10 cellular contexts compared by ENCODE assay signal in the genomic region with DNA sequence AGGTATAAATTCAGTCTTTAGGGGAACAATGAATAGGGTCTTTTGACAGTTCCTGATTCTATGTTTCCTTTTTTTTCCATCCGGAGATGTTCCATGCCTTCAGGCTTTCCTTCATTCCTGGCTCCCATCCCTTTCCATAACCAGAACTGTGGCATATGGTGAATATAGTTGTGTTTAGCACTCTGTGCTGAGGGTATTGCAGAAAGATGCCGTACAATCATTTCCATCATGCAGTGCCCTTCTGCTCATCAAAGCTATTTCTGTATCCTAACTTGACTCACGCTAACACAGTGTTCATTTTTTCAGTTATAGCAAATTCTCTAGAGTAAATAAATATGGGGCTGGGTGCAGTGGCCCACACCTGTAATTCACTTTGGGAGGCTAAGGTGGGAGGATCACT.
DNase-seq lines count a peak whose midpoint lies in the region; ATAC-seq and TF ChIP-seq lines count a peak whose summit lies in the region.
"Had no signal": no experiment of that assay in that cellular context is flagged by ENCODE, and none has a peak within 500 bp of the region (broad histone marks: within the 10 kb centered on the region; RNA-seq: fewer than 3 reads in every experiment).

No MANE protein-coding gene starts in this region.

- BruUV-seq in MCF 10A (replicated peaks; lab: Mats Ljungman, UMichigan): no TSS peak

- H3K4me3 ChIP-seq in heart right ventricle (no peak overlapping the region), endodermal cell (ENCODE audit: low read length) (no peak overlapping the region)
- H3K4me3 ChIP-seq: thyroid gland had no signal

- peak overlapping the region in 8 of 10 donors; percentile 7 to 89 (median 70) for H3K27ac ChIP-seq in heart right ventricle
- no peak overlapping the region for H3K27ac ChIP-seq in endodermal cell (ENCODE audit: low read depth, low read length)
- H3K27ac ChIP-seq: thyroid gland had no signal

- H3K4me1 Mint-ChIP-seq in activated T-helper 17 cell treated with anti-CD3 and anti-CD28 coated beads, Interleukin-2, amount 50 U/mL, for 72 hours: peaks cover 58% of the 10 kb centered on the region
- H3K4me1 Mint-ChIP-seq in memory B cell (peaks cover 58% of the 10 kb centered on the region), MCF 10A (ENCODE audit: insufficient read depth, unreplicated experiment) (peaks cover 42% of the 10 kb centered on the region), endodermal cell (peaks cover 34% of the 10 kb centered on the region)

- no peak for TF ChIP-seq CTCF in heart right ventricle (IDR thresholded peaks at IDR 0.05)
- no peak for TF ChIP-seq CTCF in MCF 10A (IDR thresholded peaks at IDR 0.05; ENCODE audit: unreplicated experiment)
- TF ChIP-seq CTCF in endodermal cell (conservative IDR thresholded peaks at IDR 0.05): no peak

- DNase-seq in heart right ventricle: no peak
- DNase-seq in Right ventricle myocardium superior: no peak
- no peak for DNase-seq in memory B cell (ENCODE audit: low spot score in 2 of 2)
- DNase-seq in MCF 10A (ENCODE audit: unreplicated experiment): no peak
- DNase-seq in endodermal cell: no peak
- DNase-seq: posterior cingulate gyrus, thyroid gland had no signal

- no peak overlapping the region for H3K9ac ChIP-seq in endodermal cell (ENCODE audit: extremely low read depth, low read length, poor library complexity, severe bottlenecking)

- H3K27me3 ChIP-seq in heart right ventricle (no peaks in the 10 kb centered on the region), endodermal cell (ENCODE audit: control insufficient read depth, insufficient read depth, low read length, poor library complexity, severe bottlenecking) (no peaks in the 10 kb centered on the region)
- H3K27me3 ChIP-seq: thyroid gland had no signal

- peaks cover 0 to 38% (median 0%) of the 10 kb centered on the region in 9 donors for H3K36me3 ChIP-seq in heart right ventricle
- H3K36me3 ChIP-seq in endodermal cell (ENCODE audit: control insufficient read depth, insufficient read depth, low read length): peaks cover 13% of the 10 kb centered on the region
- H3K36me3 ChIP-seq: thyroid gland had no signal

- no peaks in the 10 kb centered on the region for H3K36me3 Mint-ChIP-seq in activated T-helper 17 cell treated with anti-CD3 and anti-CD28 coated beads, Interleukin-2, amount 50 U/mL, for 72 hours (ENCODE audit: low read depth)
- H3K36me3 Mint-ChIP-seq in memory B cell (peaks cover 11% of the 10 kb centered on the region), MCF 10A (ENCODE audit: insufficient read depth, unreplicated experiment) (peaks cover 25% of the 10 kb centered on the region), endodermal cell (ENCODE audit: low read depth) (peaks cover 6% of the 10 kb centered on the region)

- peak overlapping the region; percentile 82 for H3K4me3 Mint-ChIP-seq in activated T-helper 17 cell treated with anti-CD3 and anti-CD28 coated beads, Interleukin-2, amount 50 U/mL, for 72 hours
- H3K4me3 Mint-ChIP-seq in memory B cell (peak overlapping the region; percentile 25), MCF 10A (ENCODE audit: unreplicated experiment) (no peak overlapping the region), endodermal cell (no peak overlapping the region)

- peaks cover 44 to 99% (median 85%) of the 10 kb centered on the region in 9 donors for H3K4me1 ChIP-seq in heart right ventricle
- H3K4me1 ChIP-seq in endodermal cell (ENCODE audit: control insufficient read depth, insufficient read depth, low read length): peaks cover 6% of the 10 kb centered on the region

- WGBS in heart right ventricle, 2 donors: 68 to 75% methylated on average over 3 of the region's 3 CpGs
- 87% methylated on average over 3 of the region's 3 CpGs; no CpG with 5 or more reads in 1 of the 2 experiments for WGBS in endodermal cell (ENCODE audit: insufficient coverage in 1 of 2, insufficient read length in 1 of 2), 2 experiments

- no peaks in the 10 kb centered on the region for H3K27me3 Mint-ChIP-seq in activated T-helper 17 cell treated with anti-CD3 and anti-CD28 coated beads, Interleukin-2, amount 50 U/mL, for 72 hours
- H3K27me3 Mint-ChIP-seq in memory B cell (no peaks in the 10 kb centered on the region), MCF 10A (ENCODE audit: insufficient read depth, unreplicated experiment) (no peaks in the 10 kb centered on the region), endodermal cell (ENCODE audit: insufficient read depth) (no peaks in the 10 kb centered on the region)

- POLR2A ChIA-PET in MCF 10A (lab: Yijun Ruan, JAX): interaction anchor here (0.7 to 4.0 kb wide), 5 partner anchors 9 to 63 kb away, joined by 3 to 42 read pairs (median 4); no protein-coding TSS in a partner anchor

- no peaks in the 10 kb centered on the region for H3K9me3 ChIP-seq in heart right ventricle
- H3K9me3 ChIP-seq in endodermal cell (ENCODE audit: control insufficient read depth, low read length): no peaks in the 10 kb centered on the region
- H3K9me3 ChIP-seq: thyroid gland had no signal

- H3K9me3 Mint-ChIP-seq in activated T-helper 17 cell treated with anti-CD3 and anti-CD28 coated beads, Interleukin-2, amount 50 U/mL, for 72 hours: no peaks in the 10 kb centered on the region
- no peaks in the 10 kb centered on the region for H3K9me3 Mint-ChIP-seq in memory B cell
- no peaks in the 10 kb centered on the region for H3K9me3 Mint-ChIP-seq in MCF 10A (ENCODE audit: unreplicated experiment)
- no peaks in the 10 kb centered on the region for H3K9me3 Mint-ChIP-seq in endodermal cell

- peak overlapping the region; percentile 70 for H3K27ac Mint-ChIP-seq in activated T-helper 17 cell treated with anti-CD3 and anti-CD28 coated beads, Interleukin-2, amount 50 U/mL, for 72 hours
- H3K27ac Mint-ChIP-seq in memory B cell (peak overlapping the region; percentile 75), MCF 10A (ENCODE audit: low read depth, unreplicated experiment) (no peak overlapping the region), endodermal cell (no peak overlapping the region)

- intact Hi-C loops in heart right ventricle (cut with DNase I): no loop called here
- intact Hi-C loops in Right ventricle myocardium superior (cut with DNase I): no loop called here
- intact Hi-C loops in MCF 10A (cut with micrococcal nuclease): no loop called here

- CTCF ChIA-PET in MCF 10A (lab: Yijun Ruan, JAX): interaction anchor here (0.7 to 1.9 kb wide), 2 partner anchors 32 to 152 kb away, joined by 3 to 6 read pairs; no protein-coding TSS in a partner anchor

- no peak for ATAC-seq in heart right ventricle
- ATAC-seq in Right ventricle myocardium superior (ENCODE audit: poor library complexity): no peak
- no peak for ATAC-seq in activated T-helper 17 cell treated with anti-CD3 and anti-CD28 coated beads, Interleukin-2, amount 50 U/mL, for 72 hours (replicated peaks)
- no peak for ATAC-seq in memory B cell (ENCODE audit: low read depth)
- ATAC-seq in HG02610 (IDR thresholded peaks at IDR 0.05; ENCODE audit: unreplicated experiment): no peak
- no peak for ATAC-seq in GM19455 (IDR thresholded peaks at IDR 0.05; ENCODE audit: unreplicated experiment)

Comparison
In these comparisons a context has a peak if more than half of its experiments do, and no peak if none do; other contexts are left out.
1. H3K27ac Mint-ChIP-seq: peak in activated T-helper 17 cell treated with anti-CD3 and anti-CD28 coated beads, Interleukin-2, amount 50 U/mL, for 72 hours (single experiment) and memory B cell (single experiment); none in MCF 10A (single experiment) and endodermal cell (single experiment).
2. H3K4me3 Mint-ChIP-seq: peak in activated T-helper 17 cell treated with anti-CD3 and anti-CD28 coated beads, Interleukin-2, amount 50 U/mL, for 72 hours (single experiment) and memory B cell (single experiment); none in MCF 10A (single experiment) and endodermal cell (single experiment).